In genomic region chr5:159419567-159419966, GRCh38 we compare ENCODE assay signal across 18 cellular contexts.
DNase-seq lines count a peak whose midpoint lies in the region; ATAC-seq, FAIRE-seq and TF ChIP-seq lines count a peak whose summit lies in the region.
"Had no signal": no experiment of that assay in that cellular context is flagged by ENCODE, and none has a peak within 500 bp of the region (broad histone marks: within the 10 kb centered on the region; RNA-seq: fewer than 3 reads in every experiment).

No MANE protein-coding gene starts in this region.

- no peak overlapping the region for H3K9ac ChIP-seq in HepG2 (ENCODE audit: insufficient read depth, low read depth, low read length)
- H3K9ac ChIP-seq in Karpas-422 (ENCODE audit: low read length) = no peak overlapping the region

- no peaks in the 10 kb centered on the region for H3K4me1 ChIP-seq in HepG2 (ENCODE audit: insufficient read depth, low read length)
- H3K4me1 ChIP-seq in right lobe of liver = no peaks in the 10 kb centered on the region
- H3K4me1 ChIP-seq in Karpas-422 (ENCODE audit: low read length) = peaks cover 7% of the 10 kb centered on the region
- H3K4me1 ChIP-seq: breast epithelium, Caco-2 had no signal

- TF ChIP-seq EP300 in HepG2 (IDR thresholded peaks at IDR 0.05; ENCODE audit: low read depth in 2 of 2, low read length in 2 of 2) (no peak), HepG2 (CRISPR knock-in tag; IDR thresholded peaks at IDR 0.05; ENCODE audit: borderline replicate concordance) (no peak)

- no peak overlapping the region for H3K4me2 ChIP-seq in HepG2 (ENCODE audit: low read depth, low read length)
- H3K4me2 ChIP-seq in Karpas-422 (ENCODE audit: low read depth, low read length, poor library complexity, severe bottlenecking) = no peak overlapping the region

- POLR2A ChIA-PET in HepG2 (lab: Yijun Ruan, JAX) = no interaction called here
- POLR2A ChIA-PET in CD4-positive, alpha-beta T cell (lab: Charles Lee) = interaction anchor here (0.7 kb wide), 1 partner anchor 19 kb away, joined by 3 read pairs; no protein-coding TSS in a partner anchor

- H3K27me3 Mint-ChIP-seq in activated naive CD8-positive, alpha-beta T cell treated with anti-CD3 and anti-CD28 coated beads for 36 hours = no peaks in the 10 kb centered on the region
- H3K27me3 Mint-ChIP-seq in CD4-positive, alpha-beta T cell = no peaks in the 10 kb centered on the region
- H3K27me3 Mint-ChIP-seq: activated naive CD8-positive, alpha-beta T cell had no signal

- H4K20me1 ChIP-seq in HepG2 (ENCODE audit: insufficient read depth, low read length) (no peaks in the 10 kb centered on the region), Karpas-422 (ENCODE audit: insufficient read depth, low read depth, low read length) (no peaks in the 10 kb centered on the region)

- DNase-seq in HepG2 (ENCODE audit: low spot score) = peak; percentile 18
- DNase-seq in right lobe of liver = no peak
- DNase-seq in Karpas-422 = peak; percentile 51
- DNase-seq in activated naive CD8-positive, alpha-beta T cell treated with anti-CD3 and anti-CD28 coated beads for 36 hours = peak; percentile 18
- no peak for DNase-seq in CD4-positive, alpha-beta T cell
- no peak for DNase-seq in hepatic stellate cell (ENCODE audit: low spot score)
- DNase-seq in globus pallidus (ENCODE audit: low spot score) = no peak
- DNase-seq: activated T-cell treated with anti-CD3 and anti-CD28 coated beads, Interleukin-2, amount 50 U/mL, for 4 hours; Caco-2; hypothalamus; KG1; kidney glomerular epithelial cell had no signal

- H3K9me3 ChIP-seq in HepG2 (ENCODE audit: low read length) (no peaks in the 10 kb centered on the region), right lobe of liver (no peaks in the 10 kb centered on the region), Karpas-422 (ENCODE audit: low read length) (no peaks in the 10 kb centered on the region)
- H3K9me3 ChIP-seq in CD4-positive, alpha-beta T cell (ENCODE audit: control insufficient read depth, low read length) = no peaks in the 10 kb centered on the region
- H3K9me3 ChIP-seq: breast epithelium, Caco-2 had no signal

- no peak overlapping the region for H3K4me3 Mint-ChIP-seq in activated naive CD8-positive, alpha-beta T cell treated with anti-CD3 and anti-CD28 coated beads for 36 hours
- H3K4me3 Mint-ChIP-seq in CD4-positive, alpha-beta T cell = no peak overlapping the region
- H3K4me3 Mint-ChIP-seq: activated naive CD8-positive, alpha-beta T cell; activated T-cell treated with anti-CD3 and anti-CD28 coated beads, Interleukin-2, amount 50 U/mL, for 4 hours; mesothelial cell of epicardium; neural crest cell had no signal

- FAIRE-seq in HepG2 (lab: Jason Lieb, UNC) = no peak

- H3K27me3 ChIP-seq in HepG2 (ENCODE audit: control insufficient read depth in 1 of 2, insufficient read depth in 2 of 2, low read length in 2 of 2) (no peaks in the 10 kb centered on the region; a peak in 2 of 5 replicates), right lobe of liver (no peaks in the 10 kb centered on the region), Karpas-422 (ENCODE audit: low read length) (0 out of 2 replicates have a peak, but pooled peaks cover 3% of the 10 kb centered on the region)
- no peaks in the 10 kb centered on the region for H3K27me3 ChIP-seq in CD4-positive, alpha-beta T cell (ENCODE audit: control insufficient read depth, insufficient read depth, low read length)
- H3K27me3 ChIP-seq: breast epithelium had no signal

- intact Hi-C loops in HepG2 (cut with micrococcal nuclease; ENCODE audit: unreplicated experiment) = no loop called here
- intact Hi-C loops in right lobe of liver (cut with DNase I) = no loop called here
- intact Hi-C loops in CD4-positive, alpha-beta T cell (cut with DNase I, micrococcal nuclease) = loop anchor here in 1 of 2 experiments (10.0 kb wide), 1 partner anchor 85 kb away; the partner anchor contains the start of gene IL12B

- H3K36me3 Mint-ChIP-seq in activated naive CD8-positive, alpha-beta T cell treated with anti-CD3 and anti-CD28 coated beads for 36 hours = no peaks in the 10 kb centered on the region
- H3K36me3 Mint-ChIP-seq in CD4-positive, alpha-beta T cell (ENCODE audit: low read depth) = no peaks in the 10 kb centered on the region
- H3K36me3 Mint-ChIP-seq: activated naive CD8-positive, alpha-beta T cell; mesothelial cell of epicardium had no signal

- no peaks in the 10 kb centered on the region for H3K79me2 ChIP-seq in HepG2 (ENCODE audit: insufficient read depth, low read length)
- no peaks in the 10 kb centered on the region for H3K79me2 ChIP-seq in Karpas-422 (ENCODE audit: low read length)

- TF ChIP-seq RAD21 in HepG2 (CRISPR knock-in tag; IDR thresholded peaks at IDR 0.05) = no peak

- CTCF ChIA-PET in HepG2 (lab: Yijun Ruan, JAX; ENCODE audit: low intra/inter-chr PET ratio, low total read pairs) = no interaction called here
- CTCF ChIA-PET in CD4-positive, alpha-beta T cell (lab: Charles Lee) = no interaction called here

- TF ChIP-seq POLR2A in HepG2 (IDR thresholded peaks at IDR 0.05; ENCODE audit: insufficient read depth in 1 of 2, low read depth in 2 of 2, low read length in 2 of 2) (no peak), right lobe of liver (IDR thresholded peaks at IDR 0.05) (no peak)

- no peak overlapping the region for H3K27ac ChIP-seq in HepG2 (ENCODE audit: extremely low read length, insufficient read depth, low read length)
- no peak overlapping the region for H3K27ac ChIP-seq in right lobe of liver
- H3K27ac ChIP-seq in Karpas-422 (ENCODE audit: low read length) = no peak overlapping the region
- no peak overlapping the region for H3K27ac ChIP-seq in CD4-positive, alpha-beta T cell (ENCODE audit: low read depth, low read length)
- H3K27ac ChIP-seq: breast epithelium, HL-60 had no signal

- no TSS peak for BruUV-seq in HepG2 (replicated peaks; lab: Mats Ljungman, UMichigan)

- H3K36me3 ChIP-seq in HepG2 (replicated peaks in 1 of 2; ENCODE audit: control insufficient read depth in 1 of 2, insufficient read depth in 2 of 2, low read length in 2 of 2) (no peaks in the 10 kb centered on the region), right lobe of liver (no peaks in the 10 kb centered on the region), Karpas-422 (ENCODE audit: insufficient read depth, low read length) (no peaks in the 10 kb centered on the region)
- H3K36me3 ChIP-seq: breast epithelium had no signal

- H3K9me2 ChIP-seq in Karpas-422 (replicated peaks; ENCODE audit: insufficient read depth, low read length) = no peaks in the 10 kb centered on the region

- peaks cover 3% of the 10 kb centered on the region for H3K4me1 Mint-ChIP-seq in activated naive CD8-positive, alpha-beta T cell treated with anti-CD3 and anti-CD28 coated beads for 36 hours
- no peaks in the 10 kb centered on the region for H3K4me1 Mint-ChIP-seq in CD4-positive, alpha-beta T cell (ENCODE audit: low read depth)
- H3K4me1 Mint-ChIP-seq: neural crest cell had no signal

- in situ Hi-C loops in HepG2 (cut with HindIII; ENCODE audit: extremely low pct_ligation_motif_present, low pct_unique_long_range_greater_than_20kb) = no loop called here

- no peak for TF ChIP-seq CTCF in HepG2 (CRISPR knock-in tag; IDR thresholded peaks at IDR 0.05)
- TF ChIP-seq CTCF in right lobe of liver (IDR thresholded peaks at IDR 0.05) = no peak
- TF ChIP-seq CTCF in CD4-positive, alpha-beta T cell (IDR thresholded peaks at IDR 0.05) = no peak

- WGBS in HepG2 (ENCODE audit: low lambda C conversion rate) = 0% methylated on average over 4 of the region's 5 CpGs
- 53% methylated on average over 2 of the region's 5 CpGs for WGBS in right lobe of liver (ENCODE audit: insufficient coverage, low coverage, low lambda C conversion rate, missing lambda C conversion rate)

- H3K9me3 Mint-ChIP-seq in activated naive CD8-positive, alpha-beta T cell treated with anti-CD3 and anti-CD28 coated beads for 36 hours = peaks cover 1% of the 10 kb centered on the region
- no peaks in the 10 kb centered on the region for H3K9me3 Mint-ChIP-seq in CD4-positive, alpha-beta T cell
- H3K9me3 Mint-ChIP-seq: activated T-cell treated with anti-CD3 and anti-CD28 coated beads, Interleukin-2, amount 50 U/mL, for 4 hours; mesothelial cell of epicardium; neural crest cell had no signal

- H3K4me3 ChIP-seq in HepG2 (replicated peaks in 1 of 3; ENCODE audit: insufficient read depth in 1 of 3, low read depth in 2 of 3, low read length in 3 of 3) = no peak overlapping the region
- H3K4me3 ChIP-seq in right lobe of liver = no peak overlapping the region
- H3K4me3 ChIP-seq in Karpas-422 (ENCODE audit: low read length) = no peak overlapping the region
- H3K4me3 ChIP-seq: breast epithelium had no signal

- peak; percentile 39; the same call in 2 of the 3 replicates for ATAC-seq in HepG2
- ATAC-seq in right lobe of liver = no peak
- ATAC-seq in HG02642 (IDR thresholded peaks at IDR 0.05; ENCODE audit: poor library complexity, unreplicated experiment) = no peak
- ATAC-seq in CD4-positive, alpha-beta T cell (ENCODE audit: poor library complexity) = no peak
- ATAC-seq: activated T-cell treated with anti-CD3 and anti-CD28 coated beads, Interleukin-2, amount 50 U/mL, for 4 hours had no signal

- H3K27ac Mint-ChIP-seq in activated naive CD8-positive, alpha-beta T cell treated with anti-CD3 and anti-CD28 coated beads for 36 hours = no peak overlapping the region
- H3K27ac Mint-ChIP-seq in CD4-positive, alpha-beta T cell = no peak overlapping the region
- H3K27ac Mint-ChIP-seq: activated naive CD8-positive, alpha-beta T cell; mesothelial cell of epicardium had no signal

- H2AFZ ChIP-seq in HepG2 (ENCODE audit: low read length) (no peak overlapping the region), Karpas-422 (ENCODE audit: low read length) (no peak overlapping the region)

TF ChIP-seq in HepG2, 621 proteins besides CTCF, POLR2A, EP300 and RAD21:
- TF ChIP-seq CENPT (CRISPR knock-in tag; IDR thresholded peaks at IDR 0.05; ENCODE audit: low read depth) (no peak), ZNF34 (CRISPR knock-in tag; IDR thresholded peaks at IDR 0.05; ENCODE audit: borderline replicate concordance) (no peak), ISL2 (CRISPR knock-in tag; IDR thresholded peaks at IDR 0.05) (no peak), SSRP1 (CRISPR knock-in tag; IDR thresholded peaks at IDR 0.05) (no peak), NKX3-1 (CRISPR knock-in tag; IDR thresholded peaks at IDR 0.05) (no peak), SP4 (CRISPR knock-in tag; IDR thresholded peaks at IDR 0.05) (no peak)

Comparison
In these comparisons a context has a peak if more than half of its experiments do, and no peak if none do; other contexts are left out.
1. DNase-seq: peak in HepG2 (single experiment), Karpas-422 (single experiment) and activated naive CD8-positive, alpha-beta T cell treated with anti-CD3 and anti-CD28 coated beads for 36 hours (single experiment); none in right lobe of liver (0 of 3), CD4-positive, alpha-beta T cell (0 of 10), hepatic stellate cell (single experiment) and globus pallidus (single experiment).